Comparison of ENCODE assay signal across 1 cellular context in the genomic region with DNA sequence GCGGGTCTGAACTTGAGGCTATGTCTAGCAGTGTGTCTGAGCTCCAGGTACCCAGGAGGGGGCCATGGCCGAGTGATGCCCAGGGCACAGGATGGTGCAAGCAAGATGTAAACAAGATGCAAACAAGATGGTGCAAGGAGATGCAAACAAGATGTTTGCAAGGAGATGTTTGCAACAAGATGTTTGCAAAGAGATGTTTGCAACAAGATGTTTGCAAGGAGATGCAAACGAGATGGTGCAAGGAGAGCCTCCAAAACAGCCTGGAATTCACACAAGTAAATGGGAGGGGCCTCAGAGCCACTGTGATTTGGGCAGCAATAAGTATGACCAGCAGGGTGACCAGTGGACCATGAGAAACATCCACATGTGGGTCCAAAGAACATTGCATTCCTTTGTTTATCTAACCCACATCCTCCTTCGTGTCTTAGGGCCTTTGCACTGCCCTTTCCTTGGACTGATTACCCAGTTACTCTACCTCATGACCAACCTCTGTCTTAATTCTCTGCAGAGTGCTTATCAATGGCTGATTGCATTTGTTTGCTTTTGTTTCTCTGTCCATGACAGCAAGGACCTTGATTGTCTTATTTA.
TF ChIP-seq lines count a peak whose summit lies in the region.

No MANE protein-coding gene starts in this region.

TF ChIP-seq in HepG2, 621 proteins besides CTCF, POLR2A, EP300 and RAD21 (continued from another document and continues in another):
- TF ChIP-seq, protein P1, sequence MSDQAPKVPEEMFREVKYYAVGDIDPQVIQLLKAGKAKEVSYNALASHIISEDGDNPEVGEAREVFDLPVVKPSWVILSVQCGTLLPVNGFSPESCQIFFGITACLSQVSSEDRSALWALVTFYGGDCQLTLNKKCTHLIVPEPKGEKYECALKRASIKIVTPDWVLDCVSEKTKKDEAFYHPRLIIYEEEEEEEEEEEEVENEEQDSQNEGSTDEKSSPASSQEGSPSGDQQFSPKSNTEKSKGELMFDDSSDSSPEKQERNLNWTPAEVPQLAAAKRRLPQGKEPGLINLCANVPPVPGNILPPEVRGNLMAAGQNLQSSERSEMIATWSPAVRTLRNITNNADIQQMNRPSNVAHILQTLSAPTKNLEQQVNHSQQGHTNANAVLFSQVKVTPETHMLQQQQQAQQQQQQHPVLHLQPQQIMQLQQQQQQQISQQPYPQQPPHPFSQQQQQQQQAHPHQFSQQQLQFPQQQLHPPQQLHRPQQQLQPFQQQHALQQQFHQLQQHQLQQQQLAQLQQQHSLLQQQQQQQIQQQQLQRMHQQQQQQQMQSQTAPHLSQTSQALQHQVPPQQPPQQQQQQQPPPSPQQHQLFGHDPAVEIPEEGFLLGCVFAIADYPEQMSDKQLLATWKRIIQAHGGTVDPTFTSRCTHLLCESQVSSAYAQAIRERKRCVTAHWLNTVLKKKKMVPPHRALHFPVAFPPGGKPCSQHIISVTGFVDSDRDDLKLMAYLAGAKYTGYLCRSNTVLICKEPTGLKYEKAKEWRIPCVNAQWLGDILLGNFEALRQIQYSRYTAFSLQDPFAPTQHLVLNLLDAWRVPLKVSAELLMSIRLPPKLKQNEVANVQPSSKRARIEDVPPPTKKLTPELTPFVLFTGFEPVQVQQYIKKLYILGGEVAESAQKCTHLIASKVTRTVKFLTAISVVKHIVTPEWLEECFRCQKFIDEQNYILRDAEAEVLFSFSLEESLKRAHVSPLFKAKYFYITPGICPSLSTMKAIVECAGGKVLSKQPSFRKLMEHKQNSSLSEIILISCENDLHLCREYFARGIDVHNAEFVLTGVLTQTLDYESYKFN (CRISPR knock-in tag; conservative IDR thresholded peaks at IDR 0.05), result peak; percentile 56; the same call in 1 of the 2 replicates
- TF ChIP-seq ZNF879 (CRISPR knock-in tag; IDR thresholded peaks at IDR 0.05), result no peak
- no peak for TF ChIP-seq ATF7-NPFF (CRISPR knock-in tag; IDR thresholded peaks at IDR 0.05; ENCODE audit: low read depth)
- no peak for TF ChIP-seq TCF7L2 (IDR thresholded peaks at IDR 0.05; ENCODE audit: low read depth, low read length)
- peak; percentile 57; the same call in 1 of the 2 replicates for TF ChIP-seq HNF4G (IDR thresholded peaks at IDR 0.05; ENCODE audit: borderline replicate concordance, low read depth, low read length)
- no peak for TF ChIP-seq HNF4G (CRISPR knock-in tag; IDR thresholded peaks at IDR 0.05; ENCODE audit: borderline replicate concordance, low read depth)
- TF ChIP-seq NR2C2 (CRISPR knock-in tag; IDR thresholded peaks at IDR 0.05; ENCODE audit: borderline replicate concordance), result 0 out of 2 replicates have a peak, but pooled peaks have one; percentile 20
- TF ChIP-seq ZBTB33 (CRISPR knock-in tag; IDR thresholded peaks at IDR 0.05), result no peak
- TF ChIP-seq, protein P2, sequence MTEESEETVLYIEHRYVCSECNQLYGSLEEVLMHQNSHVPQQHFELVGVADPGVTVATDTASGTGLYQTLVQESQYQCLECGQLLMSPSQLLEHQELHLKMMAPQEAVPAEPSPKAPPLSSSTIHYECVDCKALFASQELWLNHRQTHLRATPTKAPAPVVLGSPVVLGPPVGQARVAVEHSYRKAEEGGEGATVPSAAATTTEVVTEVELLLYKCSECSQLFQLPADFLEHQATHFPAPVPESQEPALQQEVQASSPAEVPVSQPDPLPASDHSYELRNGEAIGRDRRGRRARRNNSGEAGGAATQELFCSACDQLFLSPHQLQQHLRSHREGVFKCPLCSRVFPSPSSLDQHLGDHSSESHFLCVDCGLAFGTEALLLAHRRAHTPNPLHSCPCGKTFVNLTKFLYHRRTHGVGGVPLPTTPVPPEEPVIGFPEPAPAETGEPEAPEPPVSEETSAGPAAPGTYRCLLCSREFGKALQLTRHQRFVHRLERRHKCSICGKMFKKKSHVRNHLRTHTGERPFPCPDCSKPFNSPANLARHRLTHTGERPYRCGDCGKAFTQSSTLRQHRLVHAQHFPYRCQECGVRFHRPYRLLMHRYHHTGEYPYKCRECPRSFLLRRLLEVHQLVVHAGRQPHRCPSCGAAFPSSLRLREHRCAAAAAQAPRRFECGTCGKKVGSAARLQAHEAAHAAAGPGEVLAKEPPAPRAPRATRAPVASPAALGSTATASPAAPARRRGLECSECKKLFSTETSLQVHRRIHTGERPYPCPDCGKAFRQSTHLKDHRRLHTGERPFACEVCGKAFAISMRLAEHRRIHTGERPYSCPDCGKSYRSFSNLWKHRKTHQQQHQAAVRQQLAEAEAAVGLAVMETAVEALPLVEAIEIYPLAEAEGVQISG (CRISPR knock-in tag; IDR thresholded peaks at IDR 0.05), result no peak
- no peak for TF ChIP-seq SMAD3 (CRISPR knock-in tag; IDR thresholded peaks at IDR 0.05)
- TF ChIP-seq ZNF264 (CRISPR knock-in tag; IDR thresholded peaks at IDR 0.05), result no peak
- TF ChIP-seq MIER3 (CRISPR knock-in tag; IDR thresholded peaks at IDR 0.05; ENCODE audit: borderline replicate concordance), result no peak
- TF ChIP-seq ZNF292 (CRISPR knock-in tag; IDR thresholded peaks at IDR 0.05; ENCODE audit: borderline replicate concordance, low read depth), result no peak; the same call in 1 of the 2 replicates
- TF ChIP-seq CBX1 (IDR thresholded peaks at IDR 0.05; ENCODE audit: low read depth), result no peak
- TF ChIP-seq ZNF512 (CRISPR knock-in tag; IDR thresholded peaks at IDR 0.05), result no peak
- TF ChIP-seq ZZZ3 (CRISPR knock-in tag; IDR thresholded peaks at IDR 0.05; ENCODE audit: borderline replicate concordance), result no peak
- TF ChIP-seq, protein P3, sequence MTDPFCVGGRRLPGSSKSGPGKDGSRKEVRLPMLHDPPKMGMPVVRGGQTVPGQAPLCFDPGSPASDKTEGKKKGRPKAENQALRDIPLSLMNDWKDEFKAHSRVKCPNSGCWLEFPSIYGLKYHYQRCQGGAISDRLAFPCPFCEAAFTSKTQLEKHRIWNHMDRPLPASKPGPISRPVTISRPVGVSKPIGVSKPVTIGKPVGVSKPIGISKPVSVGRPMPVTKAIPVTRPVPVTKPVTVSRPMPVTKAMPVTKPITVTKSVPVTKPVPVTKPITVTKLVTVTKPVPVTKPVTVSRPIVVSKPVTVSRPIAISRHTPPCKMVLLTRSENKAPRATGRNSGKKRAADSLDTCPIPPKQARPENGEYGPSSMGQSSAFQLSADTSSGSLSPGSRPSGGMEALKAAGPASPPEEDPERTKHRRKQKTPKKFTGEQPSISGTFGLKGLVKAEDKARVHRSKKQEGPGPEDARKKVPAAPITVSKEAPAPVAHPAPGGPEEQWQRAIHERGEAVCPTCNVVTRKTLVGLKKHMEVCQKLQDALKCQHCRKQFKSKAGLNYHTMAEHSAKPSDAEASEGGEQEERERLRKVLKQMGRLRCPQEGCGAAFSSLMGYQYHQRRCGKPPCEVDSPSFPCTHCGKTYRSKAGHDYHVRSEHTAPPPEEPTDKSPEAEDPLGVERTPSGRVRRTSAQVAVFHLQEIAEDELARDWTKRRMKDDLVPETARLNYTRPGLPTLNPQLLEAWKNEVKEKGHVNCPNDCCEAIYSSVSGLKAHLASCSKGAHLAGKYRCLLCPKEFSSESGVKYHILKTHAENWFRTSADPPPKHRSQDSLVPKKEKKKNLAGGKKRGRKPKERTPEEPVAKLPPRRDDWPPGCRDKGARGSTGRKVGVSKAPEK (CRISPR knock-in tag; IDR thresholded peaks at IDR 0.05; ENCODE audit: borderline replicate concordance), result no peak
- TF ChIP-seq, protein P4, sequence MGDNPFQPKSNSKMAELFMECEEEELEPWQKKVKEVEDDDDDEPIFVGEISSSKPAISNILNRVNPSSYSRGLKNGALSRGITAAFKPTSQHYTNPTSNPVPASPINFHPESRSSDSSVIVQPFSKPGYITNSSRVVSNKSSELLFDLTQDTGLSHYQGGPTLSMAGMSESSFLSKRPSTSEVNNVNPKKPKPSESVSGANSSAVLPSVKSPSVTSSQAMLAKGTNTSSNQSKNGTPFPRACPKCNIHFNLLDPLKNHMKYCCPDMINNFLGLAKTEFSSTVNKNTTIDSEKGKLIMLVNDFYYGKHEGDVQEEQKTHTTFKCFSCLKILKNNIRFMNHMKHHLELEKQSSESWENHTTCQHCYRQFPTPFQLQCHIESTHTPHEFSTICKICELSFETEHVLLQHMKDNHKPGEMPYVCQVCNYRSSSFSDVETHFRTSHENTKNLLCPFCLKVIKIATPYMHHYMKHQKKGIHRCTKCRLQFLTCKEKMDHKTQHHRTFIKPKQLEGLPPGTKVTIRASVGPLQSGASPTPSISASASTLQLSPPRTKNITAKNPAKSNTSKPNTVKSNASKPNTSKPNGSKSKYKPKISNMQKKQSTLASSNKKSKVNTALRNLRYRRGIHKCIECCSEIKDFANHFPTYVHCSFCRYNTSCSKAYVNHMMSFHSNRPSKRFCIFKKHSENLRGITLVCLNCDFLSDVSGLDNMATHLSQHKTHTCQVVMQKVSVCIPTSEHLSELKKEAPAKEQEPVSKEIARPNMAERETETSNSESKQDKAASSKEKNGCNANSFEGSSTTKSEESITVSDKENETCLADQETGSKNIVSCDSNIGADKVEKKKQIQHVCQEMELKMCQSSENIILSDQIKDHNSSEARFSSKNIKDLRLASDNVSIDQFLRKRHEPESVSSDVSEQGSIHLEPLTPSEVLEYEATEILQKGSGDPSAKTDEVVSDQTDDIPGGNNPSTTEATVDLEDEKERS (CRISPR knock-in tag; IDR thresholded peaks at IDR 0.05), result no peak
- TF ChIP-seq ZSCAN30 (CRISPR knock-in tag; IDR thresholded peaks at IDR 0.05), result no peak
- TF ChIP-seq ZNF577 (CRISPR knock-in tag; IDR thresholded peaks at IDR 0.05; ENCODE audit: borderline replicate concordance, low read depth), result no peak
- TF ChIP-seq ZNF567 (CRISPR knock-in tag; IDR thresholded peaks at IDR 0.05; ENCODE audit: borderline replicate concordance), result no peak
- no peak for TF ChIP-seq ZNF576 (CRISPR knock-in tag; IDR thresholded peaks at IDR 0.05)
- TF ChIP-seq SP1 (IDR thresholded peaks at IDR 0.05), result no peak
- no peak for TF ChIP-seq SP1 (CRISPR knock-in tag; IDR thresholded peaks at IDR 0.05)
- TF ChIP-seq YY1 (IDR thresholded peaks at IDR 0.05; ENCODE audit: insufficient read depth, insufficient replicate concordance, low read depth, low read length), result no peak
- peak; percentile 18; the same call in 1 of the 2 replicates for TF ChIP-seq MTA1 (CRISPR knock-in tag; IDR thresholded peaks at IDR 0.05; ENCODE audit: borderline replicate concordance)
- no peak for TF ChIP-seq ZNF160 (CRISPR knock-in tag; IDR thresholded peaks at IDR 0.05)
- no peak for TF ChIP-seq BCL6 (CRISPR knock-in tag; IDR thresholded peaks at IDR 0.05)
- no peak for TF ChIP-seq RBM22 (optimal IDR thresholded peaks at IDR 0.05; ENCODE audit: low read length)
- TF ChIP-seq, protein P5, sequence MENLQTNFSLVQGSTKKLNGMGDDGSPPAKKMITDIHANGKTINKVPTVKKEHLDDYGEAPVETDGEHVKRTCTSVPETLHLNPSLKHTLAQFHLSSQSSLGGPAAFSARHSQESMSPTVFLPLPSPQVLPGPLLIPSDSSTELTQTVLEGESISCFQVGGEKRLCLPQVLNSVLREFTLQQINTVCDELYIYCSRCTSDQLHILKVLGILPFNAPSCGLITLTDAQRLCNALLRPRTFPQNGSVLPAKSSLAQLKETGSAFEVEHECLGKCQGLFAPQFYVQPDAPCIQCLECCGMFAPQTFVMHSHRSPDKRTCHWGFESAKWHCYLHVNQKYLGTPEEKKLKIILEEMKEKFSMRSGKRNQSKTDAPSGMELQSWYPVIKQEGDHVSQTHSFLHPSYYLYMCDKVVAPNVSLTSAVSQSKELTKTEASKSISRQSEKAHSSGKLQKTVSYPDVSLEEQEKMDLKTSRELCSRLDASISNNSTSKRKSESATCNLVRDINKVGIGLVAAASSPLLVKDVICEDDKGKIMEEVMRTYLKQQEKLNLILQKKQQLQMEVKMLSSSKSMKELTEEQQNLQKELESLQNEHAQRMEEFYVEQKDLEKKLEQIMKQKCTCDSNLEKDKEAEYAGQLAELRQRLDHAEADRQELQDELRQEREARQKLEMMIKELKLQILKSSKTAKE (CRISPR knock-in tag; IDR thresholded peaks at IDR 0.05; ENCODE audit: borderline replicate concordance), result no peak; the same call in 1 of the 2 replicates
- TF ChIP-seq, protein P6, sequence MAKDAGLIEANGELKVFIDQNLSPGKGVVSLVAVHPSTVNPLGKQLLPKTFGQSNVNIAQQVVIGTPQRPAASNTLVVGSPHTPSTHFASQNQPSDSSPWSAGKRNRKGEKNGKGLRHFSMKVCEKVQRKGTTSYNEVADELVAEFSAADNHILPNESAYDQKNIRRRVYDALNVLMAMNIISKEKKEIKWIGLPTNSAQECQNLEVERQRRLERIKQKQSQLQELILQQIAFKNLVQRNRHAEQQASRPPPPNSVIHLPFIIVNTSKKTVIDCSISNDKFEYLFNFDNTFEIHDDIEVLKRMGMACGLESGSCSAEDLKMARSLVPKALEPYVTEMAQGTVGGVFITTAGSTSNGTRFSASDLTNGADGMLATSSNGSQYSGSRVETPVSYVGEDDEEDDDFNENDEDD (CRISPR knock-in tag; IDR thresholded peaks at IDR 0.05; ENCODE audit: borderline replicate concordance), result no peak
- TF ChIP-seq GMEB2 (CRISPR knock-in tag; IDR thresholded peaks at IDR 0.05; ENCODE audit: low read depth), result no peak
